31 cellular contexts compared by ENCODE assay signal in genomic region chr1:210291088-210291487, GRCh38. TPM values are rescaled to one million over a fixed set of nuclear protein-coding genes. Genes with fewer than 3 reads are reported as not detected.
DNase-seq lines count a peak whose midpoint lies in the region; ATAC-seq, FAIRE-seq and TF ChIP-seq lines count a peak whose summit lies in the region.
"Had no signal": no experiment of that assay in that cellular context is flagged by ENCODE, and none has a peak within 500 bp of the region (broad histone marks: within the 10 kb centered on the region; RNA-seq: fewer than 3 reads in every experiment).

No MANE protein-coding gene starts in this region.

- H3K4me3 ChIP-seq in bronchial epithelial cell (ENCODE audit: low read depth, low read length) (no peak overlapping the region), thoracic aorta (no peak overlapping the region), smooth muscle cell (no peak overlapping the region)
- H3K4me3 ChIP-seq: BLaER1 treated with 17β-estradiol and CSF1 and Interleukin-3, amounts not matched to agents 10 nM and 100 nM; left lung; stomach; transverse colon had no signal

- WGBS in smooth muscle cell (ENCODE audit: low lambda C conversion rate): 43% methylated on average over 5 of the region's 5 CpGs

- H3K27ac ChIP-seq in thoracic aorta (peak overlapping the region; percentile 88 to 95), smooth muscle cell (ENCODE audit: low read depth) (no peak overlapping the region)
- H3K27ac ChIP-seq: BLaER1 treated with 17β-estradiol and CSF1 and Interleukin-3, amounts not matched to agents 10 nM and 100 nM; foreskin keratinocyte; left lung; PC-9; VCaP had no signal

- no peaks in the 10 kb centered on the region for H3K36me3 Mint-ChIP-seq in nephron progenitor cell (ENCODE audit: low read depth)
- H3K36me3 Mint-ChIP-seq: naive thymus-derived CD4-positive, alpha-beta T cell had no signal

- H3K9me3 Mint-ChIP-seq in nephron progenitor cell: no peaks in the 10 kb centered on the region
- H3K9me3 Mint-ChIP-seq: activated T-cell treated with anti-CD3 and anti-CD28 coated beads, Interleukin-2, amount 50 U/mL, for 4 hours; central memory CD8-positive, alpha-beta T cell; dendritic cell treated with granulocyte-macrophage colony-stimulating factor and Interleukin-4, amounts not matched to agents 40 ng/mL and 50 ng/mL, for 4 days had no signal

- H3K36me3 ChIP-seq in bronchial epithelial cell (ENCODE audit: control insufficient read depth, insufficient read depth, low read length) (no peaks in the 10 kb centered on the region), thoracic aorta (no peaks in the 10 kb centered on the region), smooth muscle cell (ENCODE audit: low read depth) (no peaks in the 10 kb centered on the region)
- H3K36me3 ChIP-seq: BLaER1 treated with 17β-estradiol and CSF1 and Interleukin-3, amounts not matched to agents 10 nM and 100 nM; left lung; stomach; transverse colon had no signal

- peak overlapping the region; percentile 40 for H3K4me3 Mint-ChIP-seq in nephron progenitor cell
- H3K4me3 Mint-ChIP-seq: activated T-cell treated with anti-CD3 and anti-CD28 coated beads, Interleukin-2, amount 50 U/mL, for 4 hours; central memory CD8-positive, alpha-beta T cell; dendritic cell treated with granulocyte-macrophage colony-stimulating factor and Interleukin-4, amounts not matched to agents 40 ng/mL and 50 ng/mL, for 4 days had no signal

- TF ChIP-seq CTCF in bronchial epithelial cell (IDR thresholded peaks at IDR 0.05; ENCODE audit: insufficient read depth, low read length, severe bottlenecking) (no peak), nephron progenitor cell (IDR thresholded peaks at IDR 0.05) (no peak), thoracic aorta (IDR thresholded peaks at IDR 0.05) (no peak), smooth muscle cell (IDR thresholded peaks at IDR 0.05; ENCODE audit: borderline replicate concordance, insufficient read depth, poor library complexity, severe bottlenecking) (no peak)

- no peak overlapping the region for H3K9ac ChIP-seq in smooth muscle cell (ENCODE audit: low read depth)
- H3K9ac ChIP-seq: BLaER1 treated with 17β-estradiol and CSF1 and Interleukin-3, amounts not matched to agents 10 nM and 100 nM had no signal

- H3K27me3 ChIP-seq in bronchial epithelial cell (ENCODE audit: control insufficient read depth, insufficient read depth, low read length) (no peaks in the 10 kb centered on the region), thoracic aorta (replicated peaks; ENCODE audit: insufficient read depth) (no peaks in the 10 kb centered on the region), smooth muscle cell (ENCODE audit: low read depth) (no peaks in the 10 kb centered on the region)

- peak; percentile 52 for FAIRE-seq in bronchial epithelial cell (lab: Jason Lieb, UNC)
- FAIRE-seq: HepG2 had no signal

- no peak overlapping the region for H3K27ac Mint-ChIP-seq in nephron progenitor cell
- H3K27ac Mint-ChIP-seq: dendritic cell treated with granulocyte-macrophage colony-stimulating factor and Interleukin-4, amounts not matched to agents 40 ng/mL and 50 ng/mL, for 4 days; naive thymus-derived CD4-positive, alpha-beta T cell had no signal

- ATAC-seq in thoracic aorta (ENCODE audit: insufficient number of reproducible peaks, low FRiP score, low read depth): no peak
- ATAC-seq in GM18498 (IDR thresholded peaks at IDR 0.05; ENCODE audit: unreplicated experiment): no peak
- ATAC-seq: activated T-cell treated with anti-CD3 and anti-CD28 coated beads, Interleukin-2, amount 50 U/mL, for 4 hours; esophagus mucosa; foreskin keratinocyte; HepG2; naive thymus-derived CD4-positive, alpha-beta T cell had no signal

- H3F3A ChIP-seq in smooth muscle cell (ENCODE audit: low read depth): peaks cover 18% of the 10 kb centered on the region

- H3K4me1 ChIP-seq in thoracic aorta (ENCODE audit: control insufficient read depth in 1 of 2, low read depth in 2 of 2) (peaks cover 22 to 42% of the 10 kb centered on the region in 2 donors), smooth muscle cell (ENCODE audit: low read depth) (peaks cover 35% of the 10 kb centered on the region)
- H3K4me1 ChIP-seq: foreskin keratinocyte had no signal

- no peak overlapping the region for H3K4me2 ChIP-seq in smooth muscle cell

- peaks cover 59% of the 10 kb centered on the region for H3K27me3 Mint-ChIP-seq in nephron progenitor cell (ENCODE audit: low read depth, poor library complexity)

- H4K20me1 ChIP-seq in smooth muscle cell (ENCODE audit: low read depth): no peaks in the 10 kb centered on the region
- H4K20me1 ChIP-seq: BLaER1 treated with 17β-estradiol and CSF1 and Interleukin-3, amounts not matched to agents 10 nM and 100 nM had no signal

- peak; percentile 12 for DNase-seq in SK-N-DZ (ENCODE audit: low spot score)
- DNase-seq in bronchial epithelial cell (ENCODE audit: low read depth): no peak
- DNase-seq in nephron progenitor cell: no peak
- DNase-seq in thoracic aorta (ENCODE audit: low spot score): no peak
- DNase-seq in NCI-H1694 treated with DMSO at 0.1 percent for 48 hours (lab: John Stamatoyannopoulos, UW): no peak
- no peak for DNase-seq in smooth muscle cell (lab: John Stamatoyannopoulos, UW; ENCODE audit: unreplicated experiment)
- no peak for DNase-seq in NCI-H2227 (lab: John Stamatoyannopoulos, UW; ENCODE audit: unreplicated experiment)
- DNase-seq: activated CD4-positive, alpha-beta T cell treated with anti-CD3 and anti-CD28 coated beads, Interleukin-2, amount 50 U/mL, for 1 hour; activated T-cell treated with anti-CD3 and anti-CD28 coated beads, Interleukin-2, amount 50 U/mL, for 4 hours; foreskin keratinocyte; HCEC 1CT; islet precursor cell; left lung; MM.1S; naive thymus-derived CD4-positive, alpha-beta T cell; NCI-H2029 treated with DMSO at 0.1 percent for 48 hours; NCI-H226; PC-9; posterior cingulate gyrus; stimulated activated CD4-positive, alpha-beta T cell treated with anti-CD3 and anti-CD28 coated beads, Interleukin-2, amount 100 ng/mL, for 48 hours; stomach; SW 1271; T1000; transverse colon had no signal

- no peaks in the 10 kb centered on the region for H3K79me2 ChIP-seq in smooth muscle cell (ENCODE audit: low read depth)

- peaks cover 51% of the 10 kb centered on the region for H3K4me1 Mint-ChIP-seq in nephron progenitor cell

- H2AFZ ChIP-seq in smooth muscle cell (ENCODE audit: low read depth): no peak overlapping the region
- H2AFZ ChIP-seq: PC-9 had no signal

- H3K9me3 ChIP-seq in thoracic aorta: no peaks in the 10 kb centered on the region
- no peaks in the 10 kb centered on the region for H3K9me3 ChIP-seq in smooth muscle cell (replicated peaks; ENCODE audit: low read depth)
- H3K9me3 ChIP-seq: BLaER1 treated with 17β-estradiol and CSF1 and Interleukin-3, amounts not matched to agents 10 nM and 100 nM; left lung; stomach; transverse colon had no signal

RNA-seq across cellular contexts. Expression of gene HHAT, which starts 37.6 kb away (rescaled TPM):
- 13.6 and 15.3 TPM in 2 replicates for polyA plus RNA-seq in SK-N-DZ (2014; cell fraction: cytosol; rRNA removed)
- polyA plus RNA-seq in SK-N-DZ (2014; cell fraction: nucleus; rRNA removed): 8.9 and 14.1 TPM in 2 replicates
- 2.9 and 4.0 TPM in 2 replicates for total RNA-seq in bronchial epithelial cell
- 1 to 10 TPM; 4.5 to 4.6 TPM for total RNA-seq in thoracic aorta
- 9.8 and 11.4 TPM in 2 replicates for total RNA-seq in smooth muscle cell
- polyA plus RNA-seq in smooth muscle cell: 4.6 and 8.8 TPM in 2 replicates

RNA-seq across cellular contexts. Expression of gene SERTAD4, which starts 58.5 kb away (rescaled TPM):
- polyA plus RNA-seq in SK-N-DZ (2014; cell fraction: cytosol; rRNA removed): 8.2 and 9.4 TPM in 2 replicates
- polyA plus RNA-seq in SK-N-DZ (2014; cell fraction: nucleus; rRNA removed): 5.8 and 8.9 TPM in 2 replicates
- 0.26 and 0.64 TPM in 2 replicates for total RNA-seq in bronchial epithelial cell
- 10 to 100 TPM in 1 of 2 donors, 1 to 10 TPM in 1; 5.8 to 10.0 TPM for total RNA-seq in thoracic aorta
- 2.1 and 3.1 TPM in 2 replicates for total RNA-seq in smooth muscle cell
- 0.18 and 3.1 TPM in 2 replicates for polyA plus RNA-seq in smooth muscle cell
- total RNA-seq: activated T-cell treated with anti-CD3 and anti-CD28 coated beads, Interleukin-2, amount 50 U/mL, for 4 hours; HepG2; naive thymus-derived CD4-positive, alpha-beta T cell had no signal
- polyA plus RNA-seq: HepG2; naive thymus-derived CD4-positive, alpha-beta T cell had no signal
